ENCODE assay signal across 31 cellular contexts in the genomic region with DNA sequence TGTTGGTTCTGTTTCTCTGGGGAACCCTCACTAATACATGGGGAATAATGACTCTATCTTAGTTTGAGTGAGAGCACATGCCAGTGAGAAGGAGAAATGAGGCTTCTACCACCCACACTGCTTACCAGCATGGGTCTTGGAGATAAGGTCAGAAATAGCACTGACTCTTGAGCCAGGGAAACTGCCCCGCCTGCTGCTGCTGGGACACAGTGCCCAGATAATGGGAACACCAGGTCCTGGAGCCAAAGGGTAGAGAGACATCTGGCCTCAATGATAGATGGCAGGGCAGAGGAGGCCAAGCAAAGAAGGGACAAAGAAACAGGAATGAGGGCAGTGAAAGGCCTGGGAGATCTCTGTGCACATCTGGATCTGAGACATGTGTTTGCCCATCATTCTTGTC.
"Had no signal": no experiment of that assay in that cellular context is flagged by ENCODE, and none has a peak within 500 bp of the region (broad histone marks: within the 10 kb centered on the region; RNA-seq: fewer than 3 reads in every experiment).

No MANE protein-coding gene starts in this region.

- DNase-seq: activated CD4-positive, alpha-beta memory T cell treated with anti-CD3 and anti-CD28 coated beads, Interleukin-2, amount 10 ng/mL, durations not matched to agents 7 days and 5 days; activated CD4-positive, alpha-beta T cell treated with anti-CD3 and anti-CD28 coated beads for 48 hours; activated CD8-positive, alpha-beta memory T cell treated with anti-CD3 and anti-CD28 coated beads, Interleukin-2, amount 50 U/mL, for 48 hours; activated gamma-delta T cell; activated naive CD4-positive, alpha-beta T cell treated with anti-CD3 and anti-CD28 coated beads, Interleukin-2, amount 10 ng/mL, durations not matched to agents 7 days and 5 days; activated naive CD8-positive, alpha-beta T cell treated with anti-CD3 and anti-CD28 coated beads, Interleukin-2, amount 10 ng/mL, durations not matched to agents 7 days and 5 days; activated T-cell treated with anti-CD3 and anti-CD28 coated beads, Interleukin-2, amount 50 U/mL, for 24 hours; brain microvascular endothelial cell; caudate nucleus; cortex of kidney; esophagus squamous epithelium; foreskin melanocyte; lower lobe of right lung; mucosa of descending colon; nephron progenitor cell; retina; stimulated activated CD4-positive, alpha-beta T cell treated with anti-CD3 and anti-CD28 coated beads, Interleukin-15, amount 100 ng/mL, for 24 hours; stimulated activated CD4-positive, alpha-beta T cell treated with anti-CD3 and anti-CD28 coated beads, Interleukin-2, amount 100 ng/mL, for 24 hours; stimulated activated naive B cell treated with anti-CD40 and anti-IgM and Interleukin-4, amounts not matched to agents 10 μg/mL and 1 μg/mL and 100 μg/mL, for 72 hours; stomach; T-helper 17 cell; T1000; thyroid gland; upper lobe of left lung; WERI-Rb-1 had no signal

- H3K36me3 ChIP-seq: ascending aorta, brain microvascular endothelial cell, esophagus squamous epithelium, lower lobe of right lung, neutrophil, prostate gland, stomach, thyroid gland, upper lobe of left lung, WERI-Rb-1 had no signal

- H3K4me1 ChIP-seq: ascending aorta, esophagus squamous epithelium, lower lobe of right lung, prostate gland, stomach, thyroid gland, upper lobe of left lung had no signal

- H3K9me3 ChIP-seq: ascending aorta, esophagus squamous epithelium, lower lobe of right lung, mucosa of descending colon, neutrophil, prostate gland, stomach, thyroid gland, upper lobe of left lung had no signal

- H3K4me3 Mint-ChIP-seq: activated CD4-positive, alpha-beta memory T cell treated with anti-CD3 and anti-CD28 coated beads, Interleukin-2, amount 10 ng/mL, durations not matched to agents 7 days and 5 days; activated naive CD4-positive, alpha-beta T cell treated with anti-CD3 and anti-CD28 coated beads, Interleukin-2, amount 10 ng/mL, durations not matched to agents 7 days and 5 days; activated naive CD8-positive, alpha-beta T cell treated with anti-CD3 and anti-CD28 coated beads, Interleukin-2, amount 10 ng/mL, durations not matched to agents 7 days and 5 days; activated T-cell treated with anti-CD3 and anti-CD28 coated beads, Interleukin-2, amount 50 U/mL, for 24 hours; nephron progenitor cell; stimulated activated naive B cell treated with anti-CD40 and anti-IgM and Interleukin-4, amounts not matched to agents 10 μg/mL and 1 μg/mL and 100 μg/mL, for 72 hours; T-helper 17 cell had no signal

- ATAC-seq: activated CD4-positive, CD25-positive, alpha-beta regulatory T cell treated with anti-CD3 and anti-CD28 coated beads, Interleukin-2, amount 50 U/mL, for 24 hours; lower lobe of right lung; mucosa of descending colon; SK-N-SH treated with all-trans-retinoic acid at 6 μM for 48 hours; stimulated activated naive B cell treated with anti-CD40 and anti-IgM and Interleukin-4, amounts not matched to agents 10 μg/mL and 1 μg/mL and 100 μg/mL, for 72 hours; T-helper 17 cell had no signal

- H3K36me3 Mint-ChIP-seq: activated naive CD4-positive, alpha-beta T cell treated with anti-CD3 and anti-CD28 coated beads, Interleukin-2, amount 10 ng/mL, durations not matched to agents 7 days and 5 days; activated naive CD8-positive, alpha-beta T cell treated with anti-CD3 and anti-CD28 coated beads, Interleukin-2, amount 10 ng/mL, durations not matched to agents 7 days and 5 days; stimulated activated naive B cell treated with anti-CD40 and anti-IgM and Interleukin-4, amounts not matched to agents 10 μg/mL and 1 μg/mL and 100 μg/mL, for 72 hours had no signal

- H3K4me1 Mint-ChIP-seq: activated CD4-positive, alpha-beta memory T cell treated with anti-CD3 and anti-CD28 coated beads, Interleukin-2, amount 10 ng/mL, durations not matched to agents 7 days and 5 days; activated naive CD4-positive, alpha-beta T cell treated with anti-CD3 and anti-CD28 coated beads, Interleukin-2, amount 10 ng/mL, durations not matched to agents 7 days and 5 days; activated naive CD8-positive, alpha-beta T cell treated with anti-CD3 and anti-CD28 coated beads, Interleukin-2, amount 10 ng/mL, durations not matched to agents 7 days and 5 days; stimulated activated naive B cell treated with anti-CD40 and anti-IgM and Interleukin-4, amounts not matched to agents 10 μg/mL and 1 μg/mL and 100 μg/mL, for 72 hours had no signal

- H3K27ac ChIP-seq: ascending aorta, brain microvascular endothelial cell, esophagus squamous epithelium, hepatocyte, lower lobe of right lung, neutrophil, prostate gland, stomach, thyroid gland, upper lobe of left lung, WERI-Rb-1 had no signal

- H3K9me3 Mint-ChIP-seq: activated CD4-positive, alpha-beta memory T cell treated with anti-CD3 and anti-CD28 coated beads, Interleukin-2, amount 10 ng/mL, durations not matched to agents 7 days and 5 days; activated naive CD4-positive, alpha-beta T cell treated with anti-CD3 and anti-CD28 coated beads, Interleukin-2, amount 10 ng/mL, durations not matched to agents 7 days and 5 days; activated naive CD8-positive, alpha-beta T cell treated with anti-CD3 and anti-CD28 coated beads, Interleukin-2, amount 10 ng/mL, durations not matched to agents 7 days and 5 days; activated T-cell treated with anti-CD3 and anti-CD28 coated beads, Interleukin-2, amount 50 U/mL, for 24 hours had no signal

- H3K4me3 ChIP-seq: ascending aorta, esophagus squamous epithelium, hepatocyte, lower lobe of right lung, mucosa of descending colon, prostate gland, stomach, thyroid gland, upper lobe of left lung had no signal

- H3K27ac Mint-ChIP-seq: activated CD4-positive, alpha-beta memory T cell treated with anti-CD3 and anti-CD28 coated beads, Interleukin-2, amount 10 ng/mL, durations not matched to agents 7 days and 5 days; activated naive CD4-positive, alpha-beta T cell treated with anti-CD3 and anti-CD28 coated beads, Interleukin-2, amount 10 ng/mL, durations not matched to agents 7 days and 5 days; activated naive CD8-positive, alpha-beta T cell treated with anti-CD3 and anti-CD28 coated beads, Interleukin-2, amount 10 ng/mL, durations not matched to agents 7 days and 5 days; activated T-cell treated with anti-CD3 and anti-CD28 coated beads, Interleukin-2, amount 50 U/mL, for 24 hours; nephron progenitor cell; stimulated activated naive B cell treated with anti-CD40 and anti-IgM and Interleukin-4, amounts not matched to agents 10 μg/mL and 1 μg/mL and 100 μg/mL, for 72 hours; T-helper 17 cell had no signal

- H3K27me3 ChIP-seq: ascending aorta, brain microvascular endothelial cell, esophagus squamous epithelium, hepatocyte, neutrophil, stomach, thyroid gland, upper lobe of left lung had no signal
